In the genomic region with DNA sequence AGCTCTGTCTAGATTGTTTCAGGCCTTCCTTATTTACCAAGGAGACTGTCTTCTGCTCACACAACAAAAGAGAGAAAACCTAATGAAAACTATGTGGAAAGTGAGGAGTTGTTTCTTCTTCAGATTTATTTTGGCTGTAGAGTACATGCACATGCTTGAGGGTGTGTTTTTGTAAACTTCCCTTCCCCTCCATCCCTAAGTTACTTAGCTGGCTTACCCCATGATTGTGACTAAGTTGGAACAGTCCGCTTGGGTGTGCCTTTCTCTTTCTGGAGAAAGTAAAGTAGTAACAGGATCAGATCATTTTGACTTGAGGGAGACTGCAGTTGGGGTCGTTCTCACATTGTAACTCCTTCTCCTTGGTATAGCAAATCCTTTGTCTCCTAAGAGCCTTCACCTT, we compare ENCODE assay signal across 28 cellular contexts.
"Had no signal": no experiment of that assay in that cellular context is flagged by ENCODE, and none has a peak within 500 bp of the region (broad histone marks: within the 10 kb centered on the region; RNA-seq: fewer than 3 reads in every experiment).

No MANE protein-coding gene starts in this region.

- H3K27me3 Mint-ChIP-seq: dendritic cell treated with granulocyte-macrophage colony-stimulating factor and Interleukin-4, amounts not matched to agents 40 ng/mL and 50 ng/mL, for 4 days; effector memory CD8-positive, alpha-beta T cell had no signal

- FAIRE-seq: colon, endometrium, endothelial cell of umbilical vein, frontal cortex had no signal

- H3K4me1 ChIP-seq: colonic mucosa, esophagus muscularis mucosa, esophagus squamous epithelium, foreskin keratinocyte, gastrocnemius medialis, gastroesophageal sphincter, heart left ventricle, heart right ventricle had no signal

- H3K27ac ChIP-seq: colonic mucosa, coronary artery, dorsolateral prefrontal cortex, epithelial cell of prostate, esophagus muscularis mucosa, esophagus squamous epithelium, foreskin keratinocyte, gastrocnemius medialis, gastroesophageal sphincter, heart left ventricle, heart right ventricle had no signal

- H3K4me3 ChIP-seq: colonic mucosa, coronary artery, dorsolateral prefrontal cortex, esophagus muscularis mucosa, esophagus squamous epithelium, gastrocnemius medialis, gastroesophageal sphincter, heart left ventricle, heart right ventricle had no signal

- H3K9me3 Mint-ChIP-seq: effector memory CD8-positive, alpha-beta T cell had no signal

- H3K4me3 Mint-ChIP-seq: dendritic cell treated with granulocyte-macrophage colony-stimulating factor and Interleukin-4, amounts not matched to agents 40 ng/mL and 50 ng/mL, for 4 days; effector memory CD8-positive, alpha-beta T cell; endodermal cell had no signal

- DNase-seq: colonic mucosa; cortex of kidney; dermis blood vessel endothelial cell; dorsolateral prefrontal cortex; effector CD4-positive, alpha-beta T cell; effector CD8-positive, alpha-beta T cell; effector memory CD4-positive, alpha-beta T cell; effector memory CD8-positive, alpha-beta T cell; endodermal cell; erythroblast; esophagus squamous epithelium; foreskin keratinocyte; foreskin melanocyte; gastrocnemius medialis; glutamatergic neuron; head of caudate nucleus; heart left ventricle; heart right ventricle had no signal

- H3K9me3 ChIP-seq: colonic mucosa, esophagus muscularis mucosa, esophagus squamous epithelium, gastrocnemius medialis, gastroesophageal sphincter, heart left ventricle had no signal

- H3K36me3 ChIP-seq: colonic mucosa, esophagus muscularis mucosa, esophagus squamous epithelium, gastrocnemius medialis, gastroesophageal sphincter, heart left ventricle, heart right ventricle had no signal

- H3K27me3 ChIP-seq: colonic mucosa, esophagus muscularis mucosa, esophagus squamous epithelium, foreskin keratinocyte, gastrocnemius medialis, gastroesophageal sphincter had no signal

- H3K27ac Mint-ChIP-seq: dendritic cell treated with granulocyte-macrophage colony-stimulating factor and Interleukin-4, amounts not matched to agents 40 ng/mL and 50 ng/mL, for 4 days; effector memory CD8-positive, alpha-beta T cell; endodermal cell had no signal

- ATAC-seq: effector memory CD8-positive, alpha-beta T cell; esophagus mucosa; foreskin keratinocyte; gastrocnemius medialis; gastroesophageal sphincter; heart left ventricle; heart right ventricle had no signal
